Comparison of ENCODE assay signal across 9 cellular contexts in genomic region chr15:83956887-83957286, GRCh38.
"Had no signal": no experiment of that assay in that cellular context is flagged by ENCODE, and none has a peak within 500 bp of the region (broad histone marks: within the 10 kb centered on the region; RNA-seq: fewer than 3 reads in every experiment).

No MANE protein-coding gene starts in this region.

- FAIRE-seq: HTR-8/SVneo had no signal

- H3K27ac Mint-ChIP-seq: HFFc6, IgD-negative memory B cell had no signal

- ATAC-seq: HCT116 had no signal

- H3K9ac ChIP-seq: GM23248 had no signal

- H3K4me3 Mint-ChIP-seq: HFFc6, IgD-negative memory B cell had no signal

- H3K9me3 ChIP-seq: HAP-1 had no signal

- H3K36me3 ChIP-seq: HAP-1 had no signal

- H3K27ac ChIP-seq: GM23248 had no signal

- H3K4me3 ChIP-seq: GM23248, HAP-1 had no signal

- H2AFZ ChIP-seq: GM23248 had no signal

- H3K36me3 Mint-ChIP-seq: IgD-negative memory B cell had no signal

- H3K4me1 ChIP-seq: HAP-1 had no signal

- DNase-seq: GM23248, GOT3, H7, HFFc6, KBM-7 had no signal
